18 cellular contexts compared by ENCODE assay signal in the genomic region with DNA sequence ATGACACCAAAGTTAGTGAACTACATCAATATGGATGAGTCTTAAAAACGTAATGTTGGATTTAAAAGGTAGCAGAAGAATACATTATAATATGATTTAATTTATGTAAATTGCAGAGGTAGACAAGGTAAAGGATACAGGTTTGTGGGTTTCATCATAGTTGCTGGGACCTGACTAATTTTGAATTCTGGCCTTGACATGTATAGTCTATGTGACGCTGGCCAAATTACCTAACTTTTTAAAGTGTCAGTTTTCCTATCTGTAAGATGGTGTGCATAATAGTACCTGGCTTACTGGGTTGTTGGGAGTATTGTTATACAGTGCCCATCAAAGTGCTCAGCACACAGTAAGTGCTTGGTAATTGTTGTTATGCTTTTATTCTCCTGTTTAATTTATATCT. TPM values are rescaled to one million over a fixed set of nuclear protein-coding genes. Genes with fewer than 3 reads are reported as not detected.
DNase-seq lines count a peak whose midpoint lies in the region; FAIRE-seq and TF ChIP-seq lines count a peak whose summit lies in the region.
"Had no signal": no experiment of that assay in that cellular context is flagged by ENCODE, and none has a peak within 500 bp of the region (broad histone marks: within the 10 kb centered on the region; RNA-seq: fewer than 3 reads in every experiment).

No MANE protein-coding gene starts in this region.

- H3K27me3 ChIP-seq in OCI-LY3 (ENCODE audit: low read depth, low read length) (no peaks in the 10 kb centered on the region), endothelial cell of umbilical vein (ENCODE audit: control insufficient read depth in 2 of 2, insufficient read depth in 2 of 2, low read length in 2 of 2) (no peaks in the 10 kb centered on the region), skeletal muscle satellite cell (ENCODE audit: control insufficient read depth, insufficient read depth, low read length) (no peaks in the 10 kb centered on the region)
- H3K27me3 ChIP-seq: body of pancreas, gastroesophageal sphincter had no signal

- H3K79me2 ChIP-seq in OCI-LY3 (ENCODE audit: low read length) (peaks cover 31% of the 10 kb centered on the region), endothelial cell of umbilical vein (ENCODE audit: control insufficient read depth, insufficient read depth, low read length) (peaks cover 91% of the 10 kb centered on the region)

- POLR2A ChIA-PET in endothelial cell of umbilical vein (lab: Charles Lee) = interaction anchor here (1.0 to 1.6 kb wide), 2 partner anchors 17 to 34 kb away, joined by 3 to 5 read pairs; no protein-coding TSS in a partner anchor

- TF ChIP-seq CTCF in OCI-LY3 (IDR thresholded peaks at IDR 0.05; ENCODE audit: low read depth, low read length) (no peak), endothelial cell of umbilical vein (IDR thresholded peaks at IDR 0.05; ENCODE audit: extremely low read depth in 1 of 2, insufficient read depth in 1 of 2, low read depth in 1 of 2, low read length in 2 of 2) (no peak)

- H3K4me3 ChIP-seq in GM08714 (ENCODE audit: low read length) (peak overlapping the region; percentile 68; the same call in 1 of the 2 replicates), OCI-LY3 (ENCODE audit: low read length) (peak overlapping the region; percentile 59; the same call in 1 of the 2 replicates), endothelial cell of umbilical vein (replicated peaks in 1 of 3; ENCODE audit: insufficient read depth in 1 of 3, low read depth in 1 of 3, low read length in 3 of 3) (peak overlapping the region in 1 of 3 experiments; percentile 54), skeletal muscle satellite cell (ENCODE audit: low read length) (peak overlapping the region; percentile 54)
- H3K4me3 ChIP-seq: body of pancreas, gastroesophageal sphincter, mucosa of descending colon had no signal

- intact Hi-C loops in endothelial cell of umbilical vein (cut with micrococcal nuclease) = loop anchor here (2.0 to 10.0 kb wide), 3 partner anchors 33 to 541 kb away; no protein-coding TSS in a partner anchor

- no peaks in the 10 kb centered on the region for H3K9me1 ChIP-seq in endothelial cell of umbilical vein (replicated peaks; ENCODE audit: control insufficient read depth, extremely low read depth, insufficient read depth, low read length)

- H3K9ac ChIP-seq in OCI-LY3 (ENCODE audit: low read length) (no peak overlapping the region), endothelial cell of umbilical vein (replicated peaks; ENCODE audit: extremely low read depth, insufficient read depth, low read length) (peak overlapping the region; percentile 86), skeletal muscle satellite cell (ENCODE audit: low read depth, low read length) (peak overlapping the region; percentile 65)

- no peak for FAIRE-seq in endothelial cell of umbilical vein (lab: Jason Lieb, UNC)

- H3K4me1 ChIP-seq in OCI-LY3 (ENCODE audit: low read length) (peaks cover 21% of the 10 kb centered on the region), endothelial cell of umbilical vein (ENCODE audit: control insufficient read depth, extremely low read depth, insufficient read depth, low read length) (peaks cover 86% of the 10 kb centered on the region), skeletal muscle satellite cell (ENCODE audit: control insufficient read depth, insufficient read depth, low read length) (peaks cover 59% of the 10 kb centered on the region)

- dilution Hi-C loops in endothelial cell of umbilical vein (cut with MboI; ENCODE audit: extremely low pct_ligation_motif_present, low sequenced_read_pairs) = no loop called here

- H3K27ac ChIP-seq in OCI-LY3 (ENCODE audit: low read length) = peak overlapping the region; percentile 48; the same call in 1 of the 2 replicates
- H3K27ac ChIP-seq in endothelial cell of umbilical vein (ENCODE audit: insufficient read depth, low read depth, low read length) = peak overlapping the region; percentile 98
- H3K27ac ChIP-seq: body of pancreas had no signal

- H4K20me1 ChIP-seq in OCI-LY3 (ENCODE audit: insufficient read depth, low read length) = peaks cover 7% of the 10 kb centered on the region
- H4K20me1 ChIP-seq in endothelial cell of umbilical vein (replicated peaks; ENCODE audit: control insufficient read depth, extremely low read depth, insufficient read depth, low read length) = no peaks in the 10 kb centered on the region

- TF ChIP-seq POLR2A in endothelial cell of umbilical vein (IDR thresholded peaks at IDR 0.05; ENCODE audit: low read depth, low read length) = no peak

- H3K36me3 ChIP-seq in OCI-LY3 (replicated peaks; ENCODE audit: low read depth, low read length) (no peaks in the 10 kb centered on the region), endothelial cell of umbilical vein (ENCODE audit: control insufficient read depth in 2 of 2, extremely low read depth in 1 of 2, insufficient read depth in 2 of 2, low read length in 2 of 2) (no peaks in the 10 kb centered on the region), skeletal muscle satellite cell (ENCODE audit: insufficient read depth, low read length) (no peaks in the 10 kb centered on the region)
- H3K36me3 ChIP-seq: gastroesophageal sphincter had no signal

- CTCF ChIA-PET in endothelial cell of umbilical vein (lab: Charles Lee) = interaction anchor here (1.1 to 1.7 kb wide), 5 partner anchors 10 to 230 kb away, joined by 3 to 8 read pairs (median 4); no protein-coding TSS in a partner anchor

- H3K4me2 ChIP-seq in OCI-LY3 (ENCODE audit: low read length) (peak overlapping the region; percentile 90), endothelial cell of umbilical vein (ENCODE audit: insufficient read depth, low read length) (peak overlapping the region; percentile 80), skeletal muscle satellite cell (ENCODE audit: low read length) (peak overlapping the region; percentile 77)

- no peak overlapping the region for H2AFZ ChIP-seq in OCI-LY3 (ENCODE audit: low read depth, low read length)
- H2AFZ ChIP-seq in endothelial cell of umbilical vein (ENCODE audit: low read depth, low read length) = no peak overlapping the region

- DNase-seq in endothelial cell of umbilical vein (ENCODE audit: low read depth, low spot score) = no peak
- DNase-seq in foreskin melanocyte = no peak
- no peak for DNase-seq in kidney tubule cell (ENCODE audit: low spot score)
- no peak for DNase-seq in NCI-H1930 (lab: John Stamatoyannopoulos, UW)
- no peak for DNase-seq in NCI-H2171 (lab: John Stamatoyannopoulos, UW)
- DNase-seq: activated CD8-positive, alpha-beta memory T cell treated with anti-CD3 and anti-CD28 coated beads for 24 hours; activated T-cell treated with anti-CD3 and anti-CD28 coated beads, Interleukin-2, amount 50 U/mL, for 72 hours; body of pancreas; left colon; mucosa of descending colon; NCI-H2029 treated with DMSO at 0.1 percent for 48 hours; NCI-H510A treated with DMSO at 0.1 percent for 48 hours; stimulated activated CD8-positive, alpha-beta memory T cell treated with anti-CD3 and anti-CD28 coated beads, Interleukin-4, amount 100 ng/mL, for 48 hours; T-helper 9 cell had no signal

- no TSS peak for BruUV-seq in endothelial cell of umbilical vein (replicated peaks; lab: Mats Ljungman, UMichigan)

- H3K9me3 ChIP-seq in OCI-LY3 (ENCODE audit: insufficient read depth, low read length) (no peaks in the 10 kb centered on the region), endothelial cell of umbilical vein (replicated peaks; ENCODE audit: control insufficient read depth, insufficient read depth, low read length) (no peaks in the 10 kb centered on the region), skeletal muscle satellite cell (replicated peaks; ENCODE audit: low read length) (no peaks in the 10 kb centered on the region)
- H3K9me3 ChIP-seq: body of pancreas, gastroesophageal sphincter, mucosa of descending colon had no signal

TF ChIP-seq in endothelial cell of umbilical vein, 7 proteins besides CTCF, POLR2A, EP300 and RAD21:
- TF ChIP-seq GATA2 (IDR thresholded peaks at IDR 0.05; ENCODE audit: insufficient read depth, insufficient read length, low read depth, low read length) (no peak), MAX (IDR thresholded peaks at IDR 0.05; ENCODE audit: insufficient read depth, insufficient read length) (no peak), JUN (IDR thresholded peaks at IDR 0.05; ENCODE audit: borderline replicate concordance, insufficient read depth, insufficient read length, low read depth) (no peak), FOS (IDR thresholded peaks at IDR 0.05; ENCODE audit: borderline replicate concordance, insufficient read depth, low read length) (no peak), MYC (IDR thresholded peaks at IDR 0.05; ENCODE audit: low read depth, low read length) (no peak), EZH2 (IDR thresholded peaks at IDR 0.05; ENCODE audit: borderline replicate concordance, low read depth, low read length, severe bottlenecking) (no peak), POLR2AphosphoS5 (IDR thresholded peaks at IDR 0.05; ENCODE audit: insufficient read depth, low read depth, low read length) (no peak)
TF ChIP-seq in endothelial cell of umbilical vein: peak in this region for 0.

RNA-seq across cellular contexts. Expression of gene GALNT1, which starts 34.5 kb away (rescaled TPM):
- 337 and 360 TPM in 2 replicates for total RNA-seq in endothelial cell of umbilical vein
- 67.7 and 89.9 TPM in 2 replicates for polyA plus RNA-seq in endothelial cell of umbilical vein
- polyA plus RNA-seq in endothelial cell of umbilical vein (2011; cell fraction: cytosol; rRNA removed) = 139 and 144 TPM in 2 replicates
- 61.6 and 91.9 TPM in 2 replicates for polyA plus RNA-seq in endothelial cell of umbilical vein (2011; cell fraction: nucleus; rRNA removed)
- 237 and 304 TPM in 2 replicates for polyA plus RNA-seq in endothelial cell of umbilical vein (2012)
- polyA minus RNA-seq in endothelial cell of umbilical vein = 254 and 269 TPM in 2 replicates
- 19.5 TPM for polyA minus RNA-seq in endothelial cell of umbilical vein (2011; cell fraction: cytosol; rRNA and poly(A)+ RNA removed)
- 119 and 168 TPM in 2 replicates for polyA minus RNA-seq in endothelial cell of umbilical vein (2011; cell fraction: nucleus; rRNA and poly(A)+ RNA removed)
- 49.8 and 65.9 TPM in 2 replicates for total RNA-seq in skeletal muscle satellite cell (2012; rRNA removed)
